In genomic region chr9:86794356-86795046, GRCh38 we compare ENCODE assay signal across 16 cellular contexts.
DNase-seq lines count a peak whose midpoint lies in the region; ATAC-seq and TF ChIP-seq lines count a peak whose summit lies in the region.
"Had no signal": no experiment of that assay in that cellular context is flagged by ENCODE, and none has a peak within 500 bp of the region (broad histone marks: within the 10 kb centered on the region; RNA-seq: fewer than 3 reads in every experiment).

No MANE protein-coding gene starts in this region.

- H3K79me2 ChIP-seq in smooth muscle cell (ENCODE audit: low read depth), result no peaks in the 10 kb centered on the region

- TF ChIP-seq CTCF in choroid plexus epithelial cell (conservative IDR thresholded peaks at IDR 0.05; ENCODE audit: low read depth, low read length) (no peak), smooth muscle cell (IDR thresholded peaks at IDR 0.05; ENCODE audit: borderline replicate concordance, insufficient read depth, poor library complexity, severe bottlenecking) (no peak), right lobe of liver (IDR thresholded peaks at IDR 0.05) (no peak)

- ATAC-seq in right lobe of liver, result no peak

- no peaks in the 10 kb centered on the region for H4K20me1 ChIP-seq in smooth muscle cell (ENCODE audit: low read depth)

- H3K4me3 ChIP-seq in choroid plexus epithelial cell (ENCODE audit: low read depth, low read length) (no peak overlapping the region), smooth muscle cell (peak overlapping the region; percentile 5), right lobe of liver (no peak overlapping the region)

- peak overlapping the region; percentile 75 for H3K4me2 ChIP-seq in smooth muscle cell

- H3F3A ChIP-seq in smooth muscle cell (ENCODE audit: low read depth), result peaks cover 18% of the 10 kb centered on the region

- H3K27ac ChIP-seq in smooth muscle cell (ENCODE audit: low read depth) (peak overlapping the region; percentile 71), right lobe of liver (no peak overlapping the region)

- H2AFZ ChIP-seq in smooth muscle cell (ENCODE audit: low read depth), result no peak overlapping the region

- TF ChIP-seq POLR2A in right lobe of liver (IDR thresholded peaks at IDR 0.05), result no peak

- intact Hi-C loops in right lobe of liver (cut with DNase I), result no loop called here

- DNase-seq in HCEC 1CT (peak; percentile 42), choroid plexus epithelial cell (ENCODE audit: low read depth) (peak; percentile 88), iris pigment epithelial cell (ENCODE audit: low read depth) (peak; percentile 84), smooth muscle cell (lab: John Stamatoyannopoulos, UW; ENCODE audit: unreplicated experiment) (no peak), NCI-H187 (lab: John Stamatoyannopoulos, UW) (no peak), right lobe of liver (no peak), NCI-H82 treated with DMSO at 0.1 percent for 48 hours (lab: John Stamatoyannopoulos, UW; ENCODE audit: unreplicated experiment) (no peak)
- DNase-seq in stimulated activated CD4-positive, alpha-beta T cell treated with anti-CD3 and anti-CD28 coated beads, Interleukin-2, amount 100 ng/mL, for 24 hours, result no peak
- DNase-seq: activated CD4-positive, alpha-beta T cell treated with anti-CD3 and anti-CD28 coated beads for 4 hours; activated effector memory CD4-positive, alpha-beta T cell treated with anti-CD3 and anti-CD28 coated beads, Interleukin-2, amount 50 U/mL, for 16 hours; COR-L47; dermis blood vessel endothelial cell; MM.1S; NCI-H82; stimulated activated CD4-positive, alpha-beta T cell treated with anti-CD3 and anti-CD28 coated beads, Interleukin-2, amount 100 ng/mL, for 48 hours; substantia nigra had no signal

- H3K9me3 ChIP-seq in smooth muscle cell (replicated peaks; ENCODE audit: low read depth), result no peaks in the 10 kb centered on the region
- no peaks in the 10 kb centered on the region for H3K9me3 ChIP-seq in right lobe of liver

- WGBS in smooth muscle cell (ENCODE audit: low lambda C conversion rate), result 16% methylated on average over 3 of the region's 3 CpGs
- 72% methylated on average over 3 of the region's 3 CpGs for WGBS in right lobe of liver (ENCODE audit: insufficient coverage, low coverage, low lambda C conversion rate, missing lambda C conversion rate)

- no peak overlapping the region for H3K9ac ChIP-seq in smooth muscle cell (ENCODE audit: low read depth)

- H3K36me3 ChIP-seq in smooth muscle cell (ENCODE audit: low read depth) (no peaks in the 10 kb centered on the region), right lobe of liver (no peaks in the 10 kb centered on the region)

- peaks cover 31% of the 10 kb centered on the region for H3K4me1 ChIP-seq in smooth muscle cell (ENCODE audit: low read depth)
- H3K4me1 ChIP-seq in right lobe of liver, result no peaks in the 10 kb centered on the region

- H3K27me3 ChIP-seq in smooth muscle cell (ENCODE audit: low read depth) (no peaks in the 10 kb centered on the region), right lobe of liver (no peaks in the 10 kb centered on the region)

Comparison
In these comparisons a context has a peak if more than half of its experiments do, and no peak if none do; other contexts are left out.
1. DNase-seq: peak in HCEC 1CT (single experiment), choroid plexus epithelial cell (single experiment) and iris pigment epithelial cell (single experiment); none in smooth muscle cell (single experiment), stimulated activated CD4-positive, alpha-beta T cell treated with anti-CD3 and anti-CD28 coated beads, Interleukin-2, amount 100 ng/mL, for 24 hours (0 of 2), NCI-H187 (0 of 2), right lobe of liver (0 of 3) and NCI-H82 treated with DMSO at 0.1 percent for 48 hours (single experiment).